ENCODE assay signal across 15 cellular contexts in genomic region chr20:48148916-48149672, GRCh38.
"Had no signal": no experiment of that assay in that cellular context is flagged by ENCODE, and none has a peak within 500 bp of the region (broad histone marks: within the 10 kb centered on the region; RNA-seq: fewer than 3 reads in every experiment).

No MANE protein-coding gene starts in this region.

- H3K36me3 Mint-ChIP-seq: activated naive CD4-positive, alpha-beta T cell treated with anti-CD3 and anti-CD28 coated beads, Interleukin-2, amount 10 ng/mL, durations not matched to agents 7 days and 5 days; naive thymus-derived CD8-positive, alpha-beta T cell had no signal

- H3K27me3 ChIP-seq: colonic mucosa, upper lobe of left lung had no signal

- H3K4me3 ChIP-seq: colonic mucosa, heart left ventricle, upper lobe of left lung had no signal

- H3K27me3 Mint-ChIP-seq: activated naive CD4-positive, alpha-beta T cell treated with anti-CD3 and anti-CD28 coated beads, Interleukin-2, amount 10 ng/mL, durations not matched to agents 7 days and 5 days had no signal

- H3K4me1 Mint-ChIP-seq: activated naive CD4-positive, alpha-beta T cell treated with anti-CD3 and anti-CD28 coated beads, Interleukin-2, amount 10 ng/mL, durations not matched to agents 7 days and 5 days; naive thymus-derived CD8-positive, alpha-beta T cell had no signal

- H3K9me3 ChIP-seq: colonic mucosa, heart left ventricle, upper lobe of left lung had no signal

- H3K27ac ChIP-seq: colonic mucosa, heart left ventricle, upper lobe of left lung had no signal

- H3K9me3 Mint-ChIP-seq: activated naive CD4-positive, alpha-beta T cell treated with anti-CD3 and anti-CD28 coated beads, Interleukin-2, amount 10 ng/mL, durations not matched to agents 7 days and 5 days; activated T-helper 2 cell treated with anti-CD3 and anti-CD28 coated beads, Interferon-gamma antibody, Interleukin-2, Interleukin-4, amounts not matched to agents 10 μg/mL and 5 μg/mL and 100 μg/mL, durations not matched to agents 14 hours and 24 hours and 36 hours had no signal

- H3K4me1 ChIP-seq: colonic mucosa, heart left ventricle, upper lobe of left lung had no signal

- DNase-seq: activated CD4-positive, alpha-beta T cell treated with anti-CD3 and anti-CD28 coated beads, Interleukin-2, amount 50 U/mL, for 1 hour; activated CD4-positive, CD25-positive, alpha-beta regulatory T cell; activated naive CD4-positive, alpha-beta T cell treated with anti-CD3 and anti-CD28 coated beads, Interleukin-2, amount 10 ng/mL, durations not matched to agents 7 days and 5 days; colonic mucosa; heart left ventricle; mammary epithelial cell; naive thymus-derived CD8-positive, alpha-beta T cell; stimulated activated CD4-positive, alpha-beta T cell treated with anti-CD3 and anti-CD28 coated beads, Interleukin-2, amount 100 ng/mL, for 48 hours; stimulated activated naive CD8-positive, alpha-beta T cell treated with anti-CD3 and anti-CD28 coated beads, Interleukin-15, Interleukin-2, amounts not matched to agents 100 U/mL and 50 U/mL, for 24 hours; upper lobe of left lung had no signal

- H3K27ac Mint-ChIP-seq: activated naive CD4-positive, alpha-beta T cell treated with anti-CD3 and anti-CD28 coated beads, Interleukin-2, amount 10 ng/mL, durations not matched to agents 7 days and 5 days; activated T-helper 2 cell treated with anti-CD3 and anti-CD28 coated beads, Interferon-gamma antibody, Interleukin-2, Interleukin-4, amounts not matched to agents 10 μg/mL and 5 μg/mL and 100 μg/mL, durations not matched to agents 14 hours and 24 hours and 36 hours; naive thymus-derived CD8-positive, alpha-beta T cell had no signal

- FAIRE-seq: endothelial cell of umbilical vein, frontal cortex, islet of Langerhans had no signal

- H3K4me3 Mint-ChIP-seq: activated naive CD4-positive, alpha-beta T cell treated with anti-CD3 and anti-CD28 coated beads, Interleukin-2, amount 10 ng/mL, durations not matched to agents 7 days and 5 days; naive thymus-derived CD8-positive, alpha-beta T cell had no signal

- H3K36me3 ChIP-seq: colonic mucosa, heart left ventricle, upper lobe of left lung had no signal

- ATAC-seq: heart left ventricle; left lobe of liver; naive thymus-derived CD8-positive, alpha-beta T cell; stimulated activated naive CD8-positive, alpha-beta T cell treated with anti-CD3 and anti-CD28 coated beads, Interleukin-15, Interleukin-2, amounts not matched to agents 100 U/mL and 50 U/mL, for 24 hours had no signal
